In genomic region chr16:61228371-61228770, GRCh38 we compare ENCODE assay signal across 28 cellular contexts.
"Had no signal": no experiment of that assay in that cellular context is flagged by ENCODE, and none has a peak within 500 bp of the region (broad histone marks: within the 10 kb centered on the region; RNA-seq: fewer than 3 reads in every experiment).

No MANE protein-coding gene starts in this region.

- H3K36me3 ChIP-seq: colonic mucosa, esophagus muscularis mucosa, esophagus squamous epithelium, gastrocnemius medialis, gastroesophageal sphincter, heart left ventricle, heart right ventricle had no signal

- H3K27ac ChIP-seq: colonic mucosa, coronary artery, dorsolateral prefrontal cortex, epithelial cell of prostate, esophagus muscularis mucosa, esophagus squamous epithelium, foreskin keratinocyte, gastrocnemius medialis, gastroesophageal sphincter, heart left ventricle, heart right ventricle had no signal

- H3K4me3 ChIP-seq: colonic mucosa, coronary artery, dorsolateral prefrontal cortex, esophagus muscularis mucosa, esophagus squamous epithelium, gastrocnemius medialis, gastroesophageal sphincter, heart left ventricle, heart right ventricle had no signal

- H3K9me3 ChIP-seq: colonic mucosa, esophagus muscularis mucosa, esophagus squamous epithelium, gastrocnemius medialis, gastroesophageal sphincter, heart left ventricle, heart right ventricle had no signal

- H3K4me1 ChIP-seq: colonic mucosa, esophagus muscularis mucosa, esophagus squamous epithelium, foreskin keratinocyte, gastrocnemius medialis, gastroesophageal sphincter, heart left ventricle, heart right ventricle had no signal

- ATAC-seq: effector memory CD8-positive, alpha-beta T cell; esophagus mucosa; foreskin keratinocyte; gastrocnemius medialis; gastroesophageal sphincter; heart left ventricle; heart right ventricle had no signal

- FAIRE-seq: colon, endometrium, endothelial cell of umbilical vein, frontal cortex had no signal

- H3K27me3 ChIP-seq: colonic mucosa, esophagus muscularis mucosa, esophagus squamous epithelium, foreskin keratinocyte, gastrocnemius medialis, gastroesophageal sphincter, heart left ventricle, heart right ventricle had no signal

- DNase-seq: colonic mucosa; cortex of kidney; dermis blood vessel endothelial cell; dorsolateral prefrontal cortex; effector CD4-positive, alpha-beta T cell; effector CD8-positive, alpha-beta T cell; effector memory CD4-positive, alpha-beta T cell; effector memory CD8-positive, alpha-beta T cell; endodermal cell; erythroblast; esophagus squamous epithelium; foreskin fibroblast; foreskin keratinocyte; foreskin melanocyte; gastrocnemius medialis; glutamatergic neuron; head of caudate nucleus; heart left ventricle; heart right ventricle had no signal
